ENCODE assay signal across 1 cellular context in genomic region chr1:180698580-180698979, GRCh38.
TF ChIP-seq lines count a peak whose summit lies in the region.

No MANE protein-coding gene starts in this region.

TF ChIP-seq in GM12878, 131 proteins besides CTCF, POLR2A, EP300 and RAD21 (continued from another document):
- no peak for TF ChIP-seq ZNF384 (IDR thresholded peaks at IDR 0.05; ENCODE audit: borderline replicate concordance, low read depth, low read length)
- TF ChIP-seq, protein P1, sequence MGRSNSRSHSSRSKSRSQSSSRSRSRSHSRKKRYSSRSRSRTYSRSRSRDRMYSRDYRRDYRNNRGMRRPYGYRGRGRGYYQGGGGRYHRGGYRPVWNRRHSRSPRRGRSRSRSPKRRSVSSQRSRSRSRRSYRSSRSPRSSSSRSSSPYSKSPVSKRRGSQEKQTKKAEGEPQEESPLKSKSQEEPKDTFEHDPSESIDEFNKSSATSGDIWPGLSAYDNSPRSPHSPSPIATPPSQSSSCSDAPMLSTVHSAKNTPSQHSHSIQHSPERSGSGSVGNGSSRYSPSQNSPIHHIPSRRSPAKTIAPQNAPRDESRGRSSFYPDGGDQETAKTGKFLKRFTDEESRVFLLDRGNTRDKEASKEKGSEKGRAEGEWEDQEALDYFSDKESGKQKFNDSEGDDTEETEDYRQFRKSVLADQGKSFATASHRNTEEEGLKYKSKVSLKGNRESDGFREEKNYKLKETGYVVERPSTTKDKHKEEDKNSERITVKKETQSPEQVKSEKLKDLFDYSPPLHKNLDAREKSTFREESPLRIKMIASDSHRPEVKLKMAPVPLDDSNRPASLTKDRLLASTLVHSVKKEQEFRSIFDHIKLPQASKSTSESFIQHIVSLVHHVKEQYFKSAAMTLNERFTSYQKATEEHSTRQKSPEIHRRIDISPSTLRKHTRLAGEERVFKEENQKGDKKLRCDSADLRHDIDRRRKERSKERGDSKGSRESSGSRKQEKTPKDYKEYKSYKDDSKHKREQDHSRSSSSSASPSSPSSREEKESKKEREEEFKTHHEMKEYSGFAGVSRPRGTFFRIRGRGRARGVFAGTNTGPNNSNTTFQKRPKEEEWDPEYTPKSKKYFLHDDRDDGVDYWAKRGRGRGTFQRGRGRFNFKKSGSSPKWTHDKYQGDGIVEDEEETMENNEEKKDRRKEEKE (IDR thresholded peaks at IDR 0.05): no peak
- TF ChIP-seq HDGF (IDR thresholded peaks at IDR 0.05): no peak
- TF ChIP-seq PML (IDR thresholded peaks at IDR 0.05; ENCODE audit: low read length): no peak
- TF ChIP-seq MXI1 (IDR thresholded peaks at IDR 0.05; ENCODE audit: low read depth, low read length): no peak
- no peak for TF ChIP-seq HDAC6 (IDR thresholded peaks at IDR 0.05; ENCODE audit: unreplicated experiment)
- TF ChIP-seq IKZF1 (conservative IDR thresholded peaks at IDR 0.05): no peak
- TF ChIP-seq, protein P2, sequence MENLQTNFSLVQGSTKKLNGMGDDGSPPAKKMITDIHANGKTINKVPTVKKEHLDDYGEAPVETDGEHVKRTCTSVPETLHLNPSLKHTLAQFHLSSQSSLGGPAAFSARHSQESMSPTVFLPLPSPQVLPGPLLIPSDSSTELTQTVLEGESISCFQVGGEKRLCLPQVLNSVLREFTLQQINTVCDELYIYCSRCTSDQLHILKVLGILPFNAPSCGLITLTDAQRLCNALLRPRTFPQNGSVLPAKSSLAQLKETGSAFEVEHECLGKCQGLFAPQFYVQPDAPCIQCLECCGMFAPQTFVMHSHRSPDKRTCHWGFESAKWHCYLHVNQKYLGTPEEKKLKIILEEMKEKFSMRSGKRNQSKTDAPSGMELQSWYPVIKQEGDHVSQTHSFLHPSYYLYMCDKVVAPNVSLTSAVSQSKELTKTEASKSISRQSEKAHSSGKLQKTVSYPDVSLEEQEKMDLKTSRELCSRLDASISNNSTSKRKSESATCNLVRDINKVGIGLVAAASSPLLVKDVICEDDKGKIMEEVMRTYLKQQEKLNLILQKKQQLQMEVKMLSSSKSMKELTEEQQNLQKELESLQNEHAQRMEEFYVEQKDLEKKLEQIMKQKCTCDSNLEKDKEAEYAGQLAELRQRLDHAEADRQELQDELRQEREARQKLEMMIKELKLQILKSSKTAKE (IDR thresholded peaks at IDR 0.05; ENCODE audit: low read depth, poor library complexity, severe bottlenecking): no peak
- no peak for TF ChIP-seq MYC (IDR thresholded peaks at IDR 0.05; ENCODE audit: insufficient read depth, insufficient read length, insufficient replicate concordance, low read length, severe bottlenecking)
